In genomic region chr22:42130182-42130581, GRCh38 we compare ENCODE assay signal across 8 cellular contexts. TPM values are rescaled to one million over a fixed set of nuclear protein-coding genes. Genes with fewer than 3 reads are reported as not detected.
DNase-seq lines count a peak whose midpoint lies in the region; ATAC-seq, FAIRE-seq and TF ChIP-seq lines count a peak whose summit lies in the region.
"Not testable (repeated sequence)": the region's sequence is repeated elsewhere in the genome, so short reads cannot be mapped to it uniquely, and the experiment has no call there.
"Had no signal": no experiment of that assay in that cellular context is flagged by ENCODE, and none has a peak within 500 bp of the region (broad histone marks: within the 10 kb centered on the region; RNA-seq: fewer than 3 reads in every experiment).

No MANE protein-coding gene starts in this region.

- H3K4me3 ChIP-seq in bronchial epithelial cell (ENCODE audit: low read depth, low read length), result not testable (repeated sequence)
- peak overlapping the region in 1 of 3 experiments; percentile 50; a peak in 1 of 6 replicates for H3K4me3 ChIP-seq in HepG2 (replicated peaks in 1 of 3; ENCODE audit: insufficient read depth in 1 of 3, low read depth in 2 of 3, low read length in 3 of 3)
- peak overlapping the region; percentile 36 to 72 (median 65) for H3K4me3 ChIP-seq in right lobe of liver

- H3K9ac ChIP-seq in HepG2 (ENCODE audit: insufficient read depth, low read depth, low read length), result not testable (repeated sequence)

- peak; percentile 26 for ATAC-seq in left colon
- ATAC-seq in HepG2, result peak; percentile 2; the same call in 1 of the 3 replicates
- peak; percentile 47 to 56 (median 52) for ATAC-seq in right lobe of liver

- peak overlapping the region; percentile 46 for H3K27ac Mint-ChIP-seq in Calu3 (ENCODE audit: unreplicated experiment)

- peak; percentile 69 for FAIRE-seq in HTR-8/SVneo (lab: Jason Lieb, UNC)
- FAIRE-seq in bronchial epithelial cell (lab: Jason Lieb, UNC), result peak; percentile 7
- FAIRE-seq in HepG2 (lab: Jason Lieb, UNC), result not testable (repeated sequence)
- FAIRE-seq in urothelium cell line (lab: Jason Lieb, UNC), result peak; percentile 50

- peaks cover 59% of the 10 kb centered on the region for H3K36me3 Mint-ChIP-seq in Calu3 (ENCODE audit: insufficient read depth, unreplicated experiment)

- H3K36me3 ChIP-seq in bronchial epithelial cell (ENCODE audit: control insufficient read depth, insufficient read depth, low read length); HepG2 (replicated peaks in 1 of 2; ENCODE audit: control insufficient read depth in 1 of 2, insufficient read depth in 2 of 2, low read length in 2 of 2): not testable (repeated sequence)
- peaks cover 0 to 19% (median 7%) of the 10 kb centered on the region in 4 donors for H3K36me3 ChIP-seq in right lobe of liver

- intact Hi-C loops in Calu3 (cut with micrococcal nuclease; ENCODE audit: unreplicated experiment); left colon (cut with DNase I, micrococcal nuclease); HepG2 (cut with micrococcal nuclease; ENCODE audit: unreplicated experiment); right lobe of liver (cut with DNase I): not testable (repeated sequence)

- H3K4me2 ChIP-seq in HepG2 (ENCODE audit: low read depth, low read length), result peak overlapping the region; percentile 69

- not testable (repeated sequence) for BruUV-seq in Calu3 (replicated peaks; lab: Mats Ljungman, UMichigan); HepG2 (replicated peaks; lab: Mats Ljungman, UMichigan)

- POLR2A ChIA-PET in HepG2 (lab: Yijun Ruan, JAX), result not testable (repeated sequence)

- not testable (repeated sequence) for DNase-seq in Calu3; HTR-8/SVneo (ENCODE audit: insufficient read length, low spot score); bronchial epithelial cell (ENCODE audit: low read depth); left colon; HepG2 (ENCODE audit: low spot score); right lobe of liver; urothelium cell line (ENCODE audit: low spot score)

- H3K4me1 ChIP-seq in HepG2 (ENCODE audit: insufficient read depth, low read length) (peaks cover 32% of the 10 kb centered on the region), right lobe of liver (peaks cover 0 to 20% (median 6%) of the 10 kb centered on the region in 4 donors)

- not testable (repeated sequence) for H3K27me3 Mint-ChIP-seq in Calu3 (ENCODE audit: unreplicated experiment)

- WGBS in HepG2 (ENCODE audit: low lambda C conversion rate), result 50% methylated on average over 1 of the region's 7 CpGs
- WGBS in right lobe of liver (ENCODE audit: insufficient coverage, low coverage, low lambda C conversion rate, missing lambda C conversion rate), result 0% methylated on average over 1 of the region's 7 CpGs

- H4K20me1 ChIP-seq in HepG2 (ENCODE audit: insufficient read depth, low read length), result not testable (repeated sequence)

- CTCF ChIA-PET in Calu3 (lab: Charles Lee); HepG2 (lab: Yijun Ruan, JAX; ENCODE audit: low intra/inter-chr PET ratio, low total read pairs): not testable (repeated sequence)

- not testable (repeated sequence) for H3K9me3 ChIP-seq in HepG2 (ENCODE audit: low read length); right lobe of liver

- not testable (repeated sequence) for H3K27me3 ChIP-seq in bronchial epithelial cell (ENCODE audit: control insufficient read depth, insufficient read depth, low read length); HepG2 (ENCODE audit: control insufficient read depth in 1 of 2, insufficient read depth in 2 of 2, low read length in 2 of 2); right lobe of liver

- not testable (repeated sequence) for TF ChIP-seq RAD21 in HepG2 (CRISPR knock-in tag; IDR thresholded peaks at IDR 0.05)

- not testable (repeated sequence) for H3K9me3 Mint-ChIP-seq in Calu3 (ENCODE audit: low read depth, unreplicated experiment)

- TF ChIP-seq CTCF in Calu3 (IDR thresholded peaks at IDR 0.05; ENCODE audit: unreplicated experiment); bronchial epithelial cell (IDR thresholded peaks at IDR 0.05; ENCODE audit: insufficient read depth, low read length, severe bottlenecking); HepG2 (CRISPR knock-in tag; IDR thresholded peaks at IDR 0.05); right lobe of liver (IDR thresholded peaks at IDR 0.05): not testable (repeated sequence)

- not testable (repeated sequence) for H3K79me2 ChIP-seq in HepG2 (ENCODE audit: insufficient read depth, low read length)

- not testable (repeated sequence) for H3K27ac ChIP-seq in HepG2 (ENCODE audit: extremely low read length, insufficient read depth, low read length)
- H3K27ac ChIP-seq in right lobe of liver, result peak overlapping the region; percentile 67 to 81 (median 70)

- not testable (repeated sequence) for H3K4me1 Mint-ChIP-seq in Calu3 (ENCODE audit: low read depth, unreplicated experiment)

- H3K4me3 Mint-ChIP-seq in Calu3 (ENCODE audit: low read depth, unreplicated experiment), result not testable (repeated sequence)

- TF ChIP-seq EP300 in HepG2 (IDR thresholded peaks at IDR 0.05; ENCODE audit: low read depth in 2 of 2, low read length in 2 of 2); HepG2 (CRISPR knock-in tag; IDR thresholded peaks at IDR 0.05; ENCODE audit: borderline replicate concordance): not testable (repeated sequence)

- in situ Hi-C loops in HepG2 (cut with HindIII; ENCODE audit: extremely low pct_ligation_motif_present, low pct_unique_long_range_greater_than_20kb), result not testable (repeated sequence)

- not testable (repeated sequence) for TF ChIP-seq POLR2A in HepG2 (IDR thresholded peaks at IDR 0.05; ENCODE audit: insufficient read depth in 1 of 2, low read depth in 2 of 2, low read length in 2 of 2); right lobe of liver (IDR thresholded peaks at IDR 0.05)

- H2AFZ ChIP-seq in HepG2 (ENCODE audit: low read length), result not testable (repeated sequence)

RNA-seq across cellular contexts. Expression of gene CYP2D6, which starts 0.4 kb away (rescaled TPM):
- total RNA-seq in Calu3 (2022) (9.3 and 10.7 TPM in 2 replicates), bronchial epithelial cell (0.53 and 0.64 TPM in 2 replicates), left colon (1 to 10 TPM; 2.0 to 3.9 TPM), HepG2 (2016; rRNA removed; fragmentation: Illumina TruSeq; extraction: Trizol) (0.18 and 1.0 TPM in 2 replicates), right lobe of liver (100 to 1,000 TPM; 104 to 400 (median 283) TPM)
- total RNA-seq in HepG2 (2016; cell fraction: cytosol; rRNA removed; fragmentation: Illumina TruSeq; extraction: Trizol; ENCODE audit: low read depth), result 0.53 and 0.61 TPM in 2 replicates
- 0.22 and 1.2 TPM in 2 replicates for total RNA-seq in HepG2 (2016; cell fraction: insoluble cytoplasmic fraction; rRNA removed; fragmentation: Illumina TruSeq; extraction: Trizol)
- 0.45 and 0.49 TPM in 2 replicates for total RNA-seq in HepG2 (2016; cell fraction: membrane; rRNA removed; fragmentation: Illumina TruSeq; extraction: Trizol)
- 2.1 TPM in 2 replicates for total RNA-seq in HepG2 (2016; cell fraction: nucleus; rRNA removed; fragmentation: Illumina TruSeq; extraction: Trizol)
- polyA plus RNA-seq in HepG2 (2011; rRNA removed), result 3.7 and 4.4 TPM in 2 replicates
- polyA plus RNA-seq in HepG2 (2011; cell fraction: cytosol; rRNA removed), result 1.6 and 2.3 TPM in 2 replicates
- 30.3 and 32.1 TPM in 2 replicates for polyA plus RNA-seq in HepG2 (2011; cell fraction: nucleus; rRNA removed)
- polyA plus RNA-seq in HepG2 (2012), result 1.9 and 2.5 TPM in 2 replicates
- polyA plus RNA-seq in HepG2 (2016; cell fraction: cytosol; fragmentation: Illumina TruSeq; extraction: Trizol; ENCODE audit: low read depth), result 0.15 and 0.16 TPM in 2 replicates
- polyA plus RNA-seq in HepG2 (2016; cell fraction: insoluble cytoplasmic fraction; fragmentation: Illumina TruSeq; extraction: Trizol; ENCODE audit: low read depth), result 0.16 and 0.46 TPM in 2 replicates
- 0.27 and 0.41 TPM in 2 replicates for polyA plus RNA-seq in HepG2 (2016; cell fraction: membrane; fragmentation: Illumina TruSeq; extraction: Trizol; ENCODE audit: low read depth)
- polyA plus RNA-seq in HepG2 (2016; cell fraction: nucleus; fragmentation: Illumina TruSeq; extraction: Trizol; ENCODE audit: insufficient read depth, low read depth), result 3.2 and 4.0 TPM in 2 replicates
- 1.3 and 4.2 TPM in 2 replicates for polyA minus RNA-seq in HepG2 (2011; rRNA and poly(A)+ RNA removed; ENCODE audit: low replicate concordance)
- polyA minus RNA-seq in HepG2 (2011; cell fraction: cytosol; rRNA and poly(A)+ RNA removed), result 1.5 and 1.8 TPM in 2 replicates
- polyA minus RNA-seq in HepG2 (2011; cell fraction: nucleus; rRNA and poly(A)+ RNA removed), result 6.4 and 6.7 TPM in 2 replicates

RNA-seq across cellular contexts. Expression of gene NDUFA6, which starts 39.6 kb away (rescaled TPM):
- total RNA-seq in Calu3 (2022) (61.6 and 68.0 TPM in 2 replicates), bronchial epithelial cell (64.8 and 68.0 TPM in 2 replicates), left colon (100 to 1,000 TPM in 1 of 2 donors, 10 to 100 TPM in 1; 96.2 to 125 TPM), HepG2 (2016; rRNA removed; fragmentation: Illumina TruSeq; extraction: Trizol) (87.8 and 107 TPM in 2 replicates), right lobe of liver (10 to 100 TPM; 34.9 to 67.5 (median 51.6) TPM)
- total RNA-seq in HepG2 (2016; cell fraction: cytosol; rRNA removed; fragmentation: Illumina TruSeq; extraction: Trizol; ENCODE audit: low read depth), result 30.3 and 32.0 TPM in 2 replicates
- 97.5 and 126 TPM in 2 replicates for total RNA-seq in HepG2 (2016; cell fraction: insoluble cytoplasmic fraction; rRNA removed; fragmentation: Illumina TruSeq; extraction: Trizol)
- 35.9 and 38.9 TPM in 2 replicates for total RNA-seq in HepG2 (2016; cell fraction: membrane; rRNA removed; fragmentation: Illumina TruSeq; extraction: Trizol)
- 42.2 and 49.2 TPM in 2 replicates for total RNA-seq in HepG2 (2016; cell fraction: nucleus; rRNA removed; fragmentation: Illumina TruSeq; extraction: Trizol)
- 64.4 and 68.5 TPM in 2 replicates for polyA plus RNA-seq in HepG2 (2011; rRNA removed)
- 57.0 and 63.1 TPM in 2 replicates for polyA plus RNA-seq in HepG2 (2011; cell fraction: cytosol; rRNA removed)
- polyA plus RNA-seq in HepG2 (2011; cell fraction: nucleus; rRNA removed), result 12.8 and 16.1 TPM in 2 replicates
- 89.3 and 94.8 TPM in 2 replicates for polyA plus RNA-seq in HepG2 (2012)
- polyA plus RNA-seq in HepG2 (2016; cell fraction: cytosol; fragmentation: Illumina TruSeq; extraction: Trizol; ENCODE audit: low read depth), result 38.8 and 39.9 TPM in 2 replicates
- polyA plus RNA-seq in HepG2 (2016; cell fraction: insoluble cytoplasmic fraction; fragmentation: Illumina TruSeq; extraction: Trizol; ENCODE audit: low read depth), result 148 TPM in 2 replicates
- polyA plus RNA-seq in HepG2 (2016; cell fraction: membrane; fragmentation: Illumina TruSeq; extraction: Trizol; ENCODE audit: low read depth), result 33.5 and 37.6 TPM in 2 replicates
- 91.1 and 93.0 TPM in 2 replicates for polyA plus RNA-seq in HepG2 (2016; cell fraction: nucleus; fragmentation: Illumina TruSeq; extraction: Trizol; ENCODE audit: insufficient read depth, low read depth)
- polyA minus RNA-seq in HepG2 (2011; rRNA and poly(A)+ RNA removed; ENCODE audit: low replicate concordance), result 16.6 and 26.0 TPM in 2 replicates
- polyA minus RNA-seq in HepG2 (2011; cell fraction: cytosol; rRNA and poly(A)+ RNA removed), result 16.4 and 21.7 TPM in 2 replicates
- polyA minus RNA-seq in HepG2 (2011; cell fraction: nucleus; rRNA and poly(A)+ RNA removed), result 16.2 and 17.2 TPM in 2 replicates

RNA-seq across cellular contexts. Expression of gene SMDT1, which starts 50.7 kb away (rescaled TPM):
- 60.8 and 65.5 TPM in 2 replicates for total RNA-seq in Calu3 (2022)
- 5.5 and 14.8 TPM in 2 replicates for total RNA-seq in bronchial epithelial cell
- 100 to 1,000 TPM; 145 to 148 TPM for total RNA-seq in left colon
- total RNA-seq in HepG2 (2016; rRNA removed; fragmentation: Illumina TruSeq; extraction: Trizol), result 8.3 and 13.3 TPM in 2 replicates
- total RNA-seq in HepG2 (2016; cell fraction: cytosol; rRNA removed; fragmentation: Illumina TruSeq; extraction: Trizol; ENCODE audit: low read depth), result 5.6 and 7.0 TPM in 2 replicates
- 6.8 and 9.3 TPM in 2 replicates for total RNA-seq in HepG2 (2016; cell fraction: insoluble cytoplasmic fraction; rRNA removed; fragmentation: Illumina TruSeq; extraction: Trizol)
- 17.0 and 23.0 TPM in 2 replicates for total RNA-seq in HepG2 (2016; cell fraction: membrane; rRNA removed; fragmentation: Illumina TruSeq; extraction: Trizol)
- 5.7 and 6.8 TPM in 2 replicates for total RNA-seq in HepG2 (2016; cell fraction: nucleus; rRNA removed; fragmentation: Illumina TruSeq; extraction: Trizol)
- polyA plus RNA-seq in HepG2 (2011; rRNA removed), result 26.6 and 32.8 TPM in 2 replicates
- 47.7 and 50.1 TPM in 2 replicates for polyA plus RNA-seq in HepG2 (2011; cell fraction: cytosol; rRNA removed)
- polyA plus RNA-seq in HepG2 (2011; cell fraction: nucleus; rRNA removed), result 14.7 and 19.6 TPM in 2 replicates
- polyA plus RNA-seq in HepG2 (2012), result 71.3 and 72.4 TPM in 2 replicates
- 125 and 160 TPM in 2 replicates for polyA plus RNA-seq in HepG2 (2016; cell fraction: cytosol; fragmentation: Illumina TruSeq; extraction: Trizol; ENCODE audit: low read depth)
- polyA plus RNA-seq in HepG2 (2016; cell fraction: insoluble cytoplasmic fraction; fragmentation: Illumina TruSeq; extraction: Trizol; ENCODE audit: low read depth), result 51.2 and 59.0 TPM in 2 replicates
- 114 and 133 TPM in 2 replicates for polyA plus RNA-seq in HepG2 (2016; cell fraction: membrane; fragmentation: Illumina TruSeq; extraction: Trizol; ENCODE audit: low read depth)
- polyA plus RNA-seq in HepG2 (2016; cell fraction: nucleus; fragmentation: Illumina TruSeq; extraction: Trizol; ENCODE audit: insufficient read depth, low read depth), result 38.0 and 39.5 TPM in 2 replicates
- 9.6 and 10.3 TPM in 2 replicates for polyA minus RNA-seq in HepG2 (2011; rRNA and poly(A)+ RNA removed; ENCODE audit: low replicate concordance)
- 9.8 and 10.2 TPM in 2 replicates for polyA minus RNA-seq in HepG2 (2011; cell fraction: cytosol; rRNA and poly(A)+ RNA removed)
- polyA minus RNA-seq in HepG2 (2011; cell fraction: nucleus; rRNA and poly(A)+ RNA removed), result 8.1 and 15.5 TPM in 2 replicates
- total RNA-seq in right lobe of liver, result 10 to 100 TPM in 4 of 6 experiments, 1 to 10 TPM in 2; 6.7 to 78.1 (median 60.9) TPM

RNA-seq across cellular contexts. Expression of gene PHETA2, which starts 56.1 kb away (rescaled TPM):
- total RNA-seq in Calu3 (2022) (1.3 and 1.5 TPM in 2 replicates), bronchial epithelial cell (2.4 and 3.4 TPM in 2 replicates), left colon (10 to 100 TPM; 12.9 to 13.9 TPM), HepG2 (2016; rRNA removed; fragmentation: Illumina TruSeq; extraction: Trizol) (0.07 TPM in 1 of 2 replicates, not detected in the other), right lobe of liver (1 to 10 TPM in 3 of 6 experiments, under 1 TPM in 3; 0.51 to 1.4 (median 0.97) TPM)
- not detected in 2 replicates for total RNA-seq in HepG2 (2016; cell fraction: cytosol; rRNA removed; fragmentation: Illumina TruSeq; extraction: Trizol; ENCODE audit: low read depth)
- not detected in 2 replicates for total RNA-seq in HepG2 (2016; cell fraction: insoluble cytoplasmic fraction; rRNA removed; fragmentation: Illumina TruSeq; extraction: Trizol)
- total RNA-seq in HepG2 (2016; cell fraction: membrane; rRNA removed; fragmentation: Illumina TruSeq; extraction: Trizol), result not detected in 2 replicates
- total RNA-seq in HepG2 (2016; cell fraction: nucleus; rRNA removed; fragmentation: Illumina TruSeq; extraction: Trizol), result not detected in 2 replicates
- not detected in 2 replicates for polyA plus RNA-seq in HepG2 (2011; rRNA removed)
- not detected in 2 replicates for polyA plus RNA-seq in HepG2 (2011; cell fraction: cytosol; rRNA removed)
- 0.05 and 0.08 TPM in 2 replicates for polyA plus RNA-seq in HepG2 (2011; cell fraction: nucleus; rRNA removed)
- 0.07 TPM in 1 of 2 replicates, not detected in the other for polyA plus RNA-seq in HepG2 (2012)
- polyA plus RNA-seq in HepG2 (2016; cell fraction: cytosol; fragmentation: Illumina TruSeq; extraction: Trizol; ENCODE audit: low read depth), result not detected in 2 replicates
- polyA plus RNA-seq in HepG2 (2016; cell fraction: insoluble cytoplasmic fraction; fragmentation: Illumina TruSeq; extraction: Trizol; ENCODE audit: low read depth), result not detected in 2 replicates
- polyA plus RNA-seq in HepG2 (2016; cell fraction: membrane; fragmentation: Illumina TruSeq; extraction: Trizol; ENCODE audit: low read depth), result not detected in 2 replicates
- not detected in 2 replicates for polyA plus RNA-seq in HepG2 (2016; cell fraction: nucleus; fragmentation: Illumina TruSeq; extraction: Trizol; ENCODE audit: insufficient read depth, low read depth)
- 4.0 TPM in 1 of 2 replicates, not detected in the other for polyA minus RNA-seq in HepG2 (2011; rRNA and poly(A)+ RNA removed; ENCODE audit: low replicate concordance)
- not detected in 2 replicates for polyA minus RNA-seq in HepG2 (2011; cell fraction: cytosol; rRNA and poly(A)+ RNA removed)
- polyA minus RNA-seq in HepG2 (2011; cell fraction: nucleus; rRNA and poly(A)+ RNA removed), result 0.25 and 0.39 TPM in 2 replicates
- total RNA-seq: G401 had no signal

RNA-seq across cellular contexts. Expression of gene NAGA, which starts 59.6 kb away (rescaled TPM):
- total RNA-seq in Calu3 (2022) (24.3 and 27.2 TPM in 2 replicates), bronchial epithelial cell (18.7 and 26.0 TPM in 2 replicates), left colon (10 to 100 TPM; 38.3 to 38.5 TPM), HepG2 (2016; rRNA removed; fragmentation: Illumina TruSeq; extraction: Trizol) (9.1 and 15.1 TPM in 2 replicates), right lobe of liver (10 to 100 TPM; 17.6 to 27.9 (median 23.0) TPM)
- total RNA-seq in HepG2 (2016; cell fraction: cytosol; rRNA removed; fragmentation: Illumina TruSeq; extraction: Trizol; ENCODE audit: low read depth), result 1.9 and 2.2 TPM in 2 replicates
- 8.3 and 15.3 TPM in 2 replicates for total RNA-seq in HepG2 (2016; cell fraction: insoluble cytoplasmic fraction; rRNA removed; fragmentation: Illumina TruSeq; extraction: Trizol)
- total RNA-seq in HepG2 (2016; cell fraction: membrane; rRNA removed; fragmentation: Illumina TruSeq; extraction: Trizol), result 6.5 and 6.8 TPM in 2 replicates
- 11.0 and 13.5 TPM in 2 replicates for total RNA-seq in HepG2 (2016; cell fraction: nucleus; rRNA removed; fragmentation: Illumina TruSeq; extraction: Trizol)
- 23.4 and 25.7 TPM in 2 replicates for polyA plus RNA-seq in HepG2 (2011; rRNA removed)
- polyA plus RNA-seq in HepG2 (2011; cell fraction: cytosol; rRNA removed), result 17.5 and 21.7 TPM in 2 replicates
- 14.8 and 15.8 TPM in 2 replicates for polyA plus RNA-seq in HepG2 (2011; cell fraction: nucleus; rRNA removed)
- polyA plus RNA-seq in HepG2 (2012), result 13.6 and 14.8 TPM in 2 replicates
- 2.2 and 3.3 TPM in 2 replicates for polyA plus RNA-seq in HepG2 (2016; cell fraction: cytosol; fragmentation: Illumina TruSeq; extraction: Trizol; ENCODE audit: low read depth)
- polyA plus RNA-seq in HepG2 (2016; cell fraction: insoluble cytoplasmic fraction; fragmentation: Illumina TruSeq; extraction: Trizol; ENCODE audit: low read depth), result 8.7 and 9.7 TPM in 2 replicates
- 5.7 and 7.6 TPM in 2 replicates for polyA plus RNA-seq in HepG2 (2016; cell fraction: membrane; fragmentation: Illumina TruSeq; extraction: Trizol; ENCODE audit: low read depth)
- polyA plus RNA-seq in HepG2 (2016; cell fraction: nucleus; fragmentation: Illumina TruSeq; extraction: Trizol; ENCODE audit: insufficient read depth, low read depth), result 18.7 and 20.1 TPM in 2 replicates
- polyA minus RNA-seq in HepG2 (2011; rRNA and poly(A)+ RNA removed; ENCODE audit: low replicate concordance), result 47.7 and 73.3 TPM in 2 replicates
- 10.8 and 14.8 TPM in 2 replicates for polyA minus RNA-seq in HepG2 (2011; cell fraction: cytosol; rRNA and poly(A)+ RNA removed)
- 8.0 and 9.1 TPM in 2 replicates for polyA minus RNA-seq in HepG2 (2011; cell fraction: nucleus; rRNA and poly(A)+ RNA removed)

Comparison
In these comparisons a context has a peak if more than half of its experiments do, and no peak if none do; other contexts are left out.
1. ATAC-seq: peak in every context shown above with its lines; median percentile 52 in right lobe of liver; 26 in left colon; 2 in HepG2.